11 cellular contexts compared by ENCODE assay signal in genomic region chr13:73924607-73925006, GRCh38.
DNase-seq lines count a peak whose midpoint lies in the region; ATAC-seq and TF ChIP-seq lines count a peak whose summit lies in the region.
"Had no signal": no experiment of that assay in that cellular context is flagged by ENCODE, and none has a peak within 500 bp of the region (broad histone marks: within the 10 kb centered on the region; RNA-seq: fewer than 3 reads in every experiment).

No MANE protein-coding gene starts in this region.

- peak; percentile 85 for ATAC-seq in HG02642 (IDR thresholded peaks at IDR 0.05; ENCODE audit: poor library complexity, unreplicated experiment)
- ATAC-seq in HG03521 (IDR thresholded peaks at IDR 0.05; ENCODE audit: unreplicated experiment) = peak; percentile 91

- TF ChIP-seq CTCF in WERI-Rb-1 (IDR thresholded peaks at IDR 0.05; ENCODE audit: low read depth, low read length) (no peak), sigmoid colon (IDR thresholded peaks at IDR 0.05) (no peak), breast epithelium (IDR thresholded peaks at IDR 0.05) (no peak)

- H3K9me3 Mint-ChIP-seq in activated naive CD4-positive, alpha-beta T cell treated with anti-CD3 and anti-CD28 coated beads for 36 hours = no peaks in the 10 kb centered on the region
- no peaks in the 10 kb centered on the region for H3K9me3 Mint-ChIP-seq in stimulated activated naive CD8-positive, alpha-beta T cell treated with anti-CD3 and anti-CD28 coated beads, Interleukin-15, Interleukin-2, amounts not matched to agents 100 ng/mL and 50 ng/mL, for 24 hours

- H3K36me3 Mint-ChIP-seq in activated naive CD4-positive, alpha-beta T cell treated with anti-CD3 and anti-CD28 coated beads for 36 hours (ENCODE audit: low read depth) = peaks cover 3% of the 10 kb centered on the region
- peaks cover 15% of the 10 kb centered on the region for H3K36me3 Mint-ChIP-seq in stimulated activated naive CD8-positive, alpha-beta T cell treated with anti-CD3 and anti-CD28 coated beads, Interleukin-15, Interleukin-2, amounts not matched to agents 100 ng/mL and 50 ng/mL, for 24 hours (ENCODE audit: low read depth)

- H3K4me1 ChIP-seq in sigmoid colon (no peaks in the 10 kb centered on the region), breast epithelium (no peaks in the 10 kb centered on the region)

- H3K4me3 ChIP-seq in WERI-Rb-1 (ENCODE audit: low read depth, low read length) (no peak overlapping the region), sigmoid colon (no peak overlapping the region), breast epithelium (no peak overlapping the region)

- H3K27me3 ChIP-seq in WERI-Rb-1 (ENCODE audit: insufficient read depth, low read depth, severe bottlenecking) = no peaks in the 10 kb centered on the region
- no peaks in the 10 kb centered on the region for H3K27me3 ChIP-seq in sigmoid colon
- H3K27me3 ChIP-seq in breast epithelium = no peaks in the 10 kb centered on the region

- H3K4me1 Mint-ChIP-seq in activated naive CD4-positive, alpha-beta T cell treated with anti-CD3 and anti-CD28 coated beads for 36 hours (ENCODE audit: low read depth) = peaks cover 70% of the 10 kb centered on the region
- peaks cover 71% of the 10 kb centered on the region for H3K4me1 Mint-ChIP-seq in stimulated activated naive CD8-positive, alpha-beta T cell treated with anti-CD3 and anti-CD28 coated beads, Interleukin-15, Interleukin-2, amounts not matched to agents 100 ng/mL and 50 ng/mL, for 24 hours (ENCODE audit: low read depth)

- intact Hi-C loops in activated naive CD4-positive, alpha-beta T cell treated with anti-CD3 and anti-CD28 coated beads for 36 hours (cut with micrococcal nuclease) = loop anchor here (5.0 kb wide), 2 partner anchors 207 to 1403 kb away; no protein-coding TSS in a partner anchor
- intact Hi-C loops in sigmoid colon (cut with DNase I) = no loop called here
- intact Hi-C loops in breast epithelium (cut with DNase I; ENCODE audit: low total_unique reads) = no loop called here

- DNase-seq in activated naive CD4-positive, alpha-beta T cell treated with anti-CD3 and anti-CD28 coated beads for 36 hours = no peak
- DNase-seq in activated naive CD4-positive, alpha-beta T cell (lab: John Stamatoyannopoulos, UW) = no peak
- DNase-seq in WERI-Rb-1 (no peak), sigmoid colon (no peak), breast epithelium (ENCODE audit: low spot score in 2 of 2) (no peak)
- DNase-seq: activated CD4-positive, alpha-beta T cell treated with anti-CD3 and anti-CD28 coated beads for 48 hours; OCI-M1; stimulated activated CD4-positive, alpha-beta T cell treated with anti-CD3 and anti-CD28 coated beads, Interleukin-1b, Interleukin-23, amount 100 ng/mL, for 48 hours had no signal

- peak overlapping the region; percentile 8 for H3K4me3 Mint-ChIP-seq in activated naive CD4-positive, alpha-beta T cell treated with anti-CD3 and anti-CD28 coated beads for 36 hours
- H3K4me3 Mint-ChIP-seq in stimulated activated naive CD8-positive, alpha-beta T cell treated with anti-CD3 and anti-CD28 coated beads, Interleukin-15, Interleukin-2, amounts not matched to agents 100 ng/mL and 50 ng/mL, for 24 hours = peak overlapping the region; percentile 25

- H3K36me3 ChIP-seq in WERI-Rb-1 (no peaks in the 10 kb centered on the region), sigmoid colon (no peaks in the 10 kb centered on the region), breast epithelium (no peaks in the 10 kb centered on the region)

- CTCF ChIA-PET in activated naive CD4-positive, alpha-beta T cell treated with anti-CD3 and anti-CD28 coated beads for 36 hours (lab: Charles Lee) = no interaction called here

- H3K9me3 ChIP-seq in WERI-Rb-1 (ENCODE audit: severe bottlenecking) (no peaks in the 10 kb centered on the region), sigmoid colon (no peaks in the 10 kb centered on the region), breast epithelium (no peaks in the 10 kb centered on the region)

- H3K27ac ChIP-seq in WERI-Rb-1 = no peak overlapping the region
- H3K27ac ChIP-seq in sigmoid colon = no peak overlapping the region
- H3K27ac ChIP-seq in breast epithelium = no peak overlapping the region

- no peak overlapping the region for H3K27ac Mint-ChIP-seq in activated naive CD4-positive, alpha-beta T cell treated with anti-CD3 and anti-CD28 coated beads for 36 hours
- H3K27ac Mint-ChIP-seq in stimulated activated naive CD8-positive, alpha-beta T cell treated with anti-CD3 and anti-CD28 coated beads, Interleukin-15, Interleukin-2, amounts not matched to agents 100 ng/mL and 50 ng/mL, for 24 hours = peak overlapping the region; percentile 80

- no peak for TF ChIP-seq POLR2A in sigmoid colon (IDR thresholded peaks at IDR 0.05)
- no peak for TF ChIP-seq POLR2A in breast epithelium (IDR thresholded peaks at IDR 0.05)

- no peak for TF ChIP-seq EP300 in sigmoid colon (IDR thresholded peaks at IDR 0.05)

- no peaks in the 10 kb centered on the region for H3K27me3 Mint-ChIP-seq in activated naive CD4-positive, alpha-beta T cell treated with anti-CD3 and anti-CD28 coated beads for 36 hours (ENCODE audit: low read depth)
- H3K27me3 Mint-ChIP-seq in stimulated activated naive CD8-positive, alpha-beta T cell treated with anti-CD3 and anti-CD28 coated beads, Interleukin-15, Interleukin-2, amounts not matched to agents 100 ng/mL and 50 ng/mL, for 24 hours = no peaks in the 10 kb centered on the region

- 61 to 76% methylated on average over 1 of the region's 1 CpG for WGBS in sigmoid colon, 2 donors
